1 cellular context compared by ENCODE assay signal in the genomic region with DNA sequence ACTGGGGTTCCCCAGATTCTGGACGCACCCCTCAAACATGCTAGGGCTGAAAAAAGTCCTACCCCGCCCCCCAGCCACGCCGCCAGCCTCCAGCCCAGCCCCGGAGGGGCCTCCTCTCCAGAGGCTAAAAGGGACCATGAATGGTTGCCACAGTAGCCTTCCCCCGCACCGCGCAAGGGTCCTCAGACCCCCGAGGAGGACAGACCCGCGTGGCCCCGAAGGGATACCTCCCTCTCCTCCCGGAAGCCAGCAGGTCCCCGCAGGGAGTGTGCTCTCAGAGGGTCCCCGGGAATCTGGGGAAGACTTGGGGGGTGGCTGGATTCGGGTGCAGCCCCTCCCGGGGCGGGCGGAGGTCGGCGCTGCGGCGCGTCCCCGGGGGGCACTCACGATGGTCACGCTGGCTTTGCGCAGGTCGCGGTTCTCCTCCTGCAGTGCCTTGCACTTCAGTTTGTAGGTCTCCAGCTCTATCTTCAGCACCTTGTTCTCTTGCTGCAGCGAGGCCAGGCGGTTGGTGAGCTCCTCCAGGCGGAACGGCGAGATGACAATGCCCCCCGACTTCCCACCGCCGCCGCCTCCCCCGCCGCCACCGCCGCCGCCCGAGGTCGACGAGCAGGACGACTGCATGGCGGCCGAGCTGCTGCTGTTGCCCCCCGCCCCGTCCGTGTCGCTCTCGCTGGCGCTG.
TF ChIP-seq lines count a peak whose summit lies in the region.

No MANE protein-coding gene starts in this region.

TF ChIP-seq in HEK293T, 16 proteins besides CTCF, POLR2A, EP300 and RAD21 (continued from another document):
- TF ChIP-seq L3MBTL2 (conservative IDR thresholded peaks at IDR 0.05) (no peak), FOXM1 (IDR thresholded peaks at IDR 0.05; ENCODE audit: borderline replicate concordance) (no peak), FOXK2 (IDR thresholded peaks at IDR 0.05) (no peak), LEF1 (IDR thresholded peaks at IDR 0.05; ENCODE audit: borderline replicate concordance) (no peak), ARNT (IDR thresholded peaks at IDR 0.05) (no peak), BHLHE40 (IDR thresholded peaks at IDR 0.05; ENCODE audit: borderline replicate concordance) (no peak), NFRKB (IDR thresholded peaks at IDR 0.05) (no peak)
